Comparison of ENCODE assay signal across 10 cellular contexts in the genomic region with DNA sequence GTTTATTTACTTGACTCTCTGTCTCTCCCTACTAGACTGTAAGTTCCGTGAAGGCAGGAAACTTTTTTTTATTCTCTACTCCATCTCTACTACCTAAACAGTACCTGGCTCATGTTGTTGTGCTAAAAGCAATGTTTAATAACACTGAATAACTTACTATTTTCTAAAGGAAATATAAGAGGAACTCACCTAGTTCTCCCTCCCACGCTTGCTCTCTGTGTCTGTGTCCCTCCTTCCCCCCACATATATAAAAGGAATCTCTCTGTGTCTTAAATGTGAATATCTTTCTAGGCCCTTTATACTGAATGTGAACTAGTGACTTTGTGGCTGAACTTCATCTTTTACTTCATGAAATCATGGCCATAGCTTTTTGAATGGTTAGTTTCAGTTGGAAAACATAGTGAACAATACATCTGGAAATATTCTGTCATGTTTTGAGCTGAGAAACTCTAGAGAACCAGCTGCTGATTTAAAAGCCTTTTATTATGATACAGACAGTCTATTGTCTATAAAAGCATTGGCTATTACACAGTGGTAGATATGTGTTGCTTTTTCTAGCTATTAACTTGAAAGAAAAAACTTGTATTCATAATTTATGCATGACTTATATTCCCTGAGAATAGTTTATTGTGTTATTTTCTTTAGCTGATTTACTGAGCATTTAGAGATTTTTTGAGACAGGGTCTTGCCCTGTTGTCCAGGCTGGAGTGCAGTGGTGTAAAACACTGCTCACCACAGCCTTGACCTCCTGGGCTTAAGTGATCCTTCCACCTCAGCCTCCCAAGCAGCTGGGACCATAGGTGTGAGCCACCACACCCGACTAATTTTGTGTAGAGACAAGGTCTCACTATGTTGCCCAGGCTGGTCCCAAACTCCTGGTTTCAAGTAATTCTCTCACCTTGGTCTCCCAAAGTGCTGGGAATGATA. TPM values are rescaled to one million over a fixed set of nuclear protein-coding genes. Genes with fewer than 3 reads are reported as not detected.
A peak's percentile ranks its signal among the peaks of the same experiment; 100 is the strongest.
DNase-seq lines count a peak whose midpoint lies in the region; ATAC-seq and TF ChIP-seq lines count a peak whose summit lies in the region.
"Had no signal": no experiment of that assay in that cellular context is flagged by ENCODE, and none has a peak within 500 bp of the region (broad histone marks: within the 10 kb centered on the region; RNA-seq: fewer than 3 reads in every experiment).

No MANE protein-coding gene starts in this region.

- H3K36me3 Mint-ChIP-seq in H9 (ENCODE audit: insufficient read depth in 1 of 3, low read depth in 3 of 3), result peaks cover 14 to 41% (median 40%) of the 10 kb centered on the region in 3 experiments; a peak in 6 of 7 replicates
- peaks cover 0 to 17% (median 12%) of the 10 kb centered on the region in 5 donors for H3K36me3 Mint-ChIP-seq in naive thymus-derived CD4-positive, alpha-beta T cell

- no peaks in the 10 kb centered on the region for H3K4me1 ChIP-seq in H9 (ENCODE audit: insufficient read depth, low read length)
- H3K4me1 ChIP-seq in ascending aorta, result peaks cover 10 to 39% of the 10 kb centered on the region in 2 donors
- peaks cover 0 to 2% of the 10 kb centered on the region in 2 donors for H3K4me1 ChIP-seq in mucosa of rectum (ENCODE audit: control insufficient read depth in 2 of 2, insufficient read depth in 2 of 2, low read length in 2 of 2)
- peaks cover 29% of the 10 kb centered on the region for H3K4me1 ChIP-seq in testis
- no peaks in the 10 kb centered on the region for H3K4me1 ChIP-seq in naive thymus-derived CD4-positive, alpha-beta T cell (ENCODE audit: control insufficient read depth in 2 of 2, insufficient read depth in 2 of 2, low read length in 2 of 2)

- H3K79me2 ChIP-seq in H9 (ENCODE audit: insufficient read depth, low read length), result peaks cover 4% of the 10 kb centered on the region; the same call in 1 of the 2 replicates

- no peaks in the 10 kb centered on the region for H3K79me1 ChIP-seq in H9 (ENCODE audit: insufficient read depth, low read depth, low read length, poor library complexity, severe bottlenecking)

- H3K9ac ChIP-seq in H9 (ENCODE audit: extremely low read depth, insufficient read length, low read length) (no peak overlapping the region), mucosa of rectum (ENCODE audit: low read depth in 1 of 2, low read length in 2 of 2) (no peak overlapping the region)

- H3K56ac ChIP-seq in H9 (ENCODE audit: insufficient read length, low read depth, low read length), result no peak overlapping the region

- TF ChIP-seq CTCF in H9 (conservative IDR thresholded peaks at IDR 0.05), result no peak
- TF ChIP-seq CTCF in ascending aorta (IDR thresholded peaks at IDR 0.05), result no peak
- TF ChIP-seq CTCF in testis (IDR thresholded peaks at IDR 0.05), result no peak

- H3K4me3 Mint-ChIP-seq in H9, result no peak overlapping the region
- no peak overlapping the region for H3K4me3 Mint-ChIP-seq in naive thymus-derived CD4-positive, alpha-beta T cell
- H3K4me3 Mint-ChIP-seq: T-helper 1 cell treated with Interleukin-12 subunit alpha and Interleukin-12 subunit beta and Interleukin-4 antibody, amounts not matched to agents 30 μg/mL and 1 μg/mL, for 36 hours had no signal

- CTCF ChIA-PET in naive thymus-derived CD4-positive, alpha-beta T cell (lab: Charles Lee), result interaction anchor here (0.8 to 1.8 kb wide), 4 partner anchors 40 to 154 kb away, joined by 3 to 5 read pairs (median 4); no protein-coding TSS in a partner anchor

- no peak overlapping the region for H2BK20ac ChIP-seq in H9 (ENCODE audit: low read depth, low read length, poor library complexity, severe bottlenecking)

- H3T11ph ChIP-seq in H9 (ENCODE audit: low read length), result no peak overlapping the region

- H3K9me3 Mint-ChIP-seq in H9, result no peaks in the 10 kb centered on the region
- H3K9me3 Mint-ChIP-seq in naive thymus-derived CD4-positive, alpha-beta T cell, result no peaks in the 10 kb centered on the region
- H3K9me3 Mint-ChIP-seq: T-helper 1 cell treated with Interleukin-12 subunit alpha and Interleukin-12 subunit beta and Interleukin-4 antibody, amounts not matched to agents 30 μg/mL and 1 μg/mL, for 36 hours had no signal

- H3K4me3 ChIP-seq in ascending aorta (no peak overlapping the region), mucosa of rectum (ENCODE audit: low read length in 2 of 2) (no peak overlapping the region), testis (no peak overlapping the region)
- no peak overlapping the region for H3K4me3 ChIP-seq in naive thymus-derived CD4-positive, alpha-beta T cell (ENCODE audit: low read length)

- H3K27ac ChIP-seq in H9 (ENCODE audit: insufficient read length, low read depth, low read length) (no peak overlapping the region), ascending aorta (peak overlapping the region; percentile 82 to 85), mucosa of rectum (ENCODE audit: low read depth in 2 of 2, low read length in 2 of 2) (peak overlapping the region; percentile 26 to 39), testis (peak overlapping the region; percentile 59)
- no peak overlapping the region for H3K27ac ChIP-seq in naive thymus-derived CD4-positive, alpha-beta T cell (ENCODE audit: low read depth, low read length)

- H3K14ac ChIP-seq in H9 (ENCODE audit: insufficient read depth, low read length), result no peak overlapping the region

- H2AK5ac ChIP-seq in H9 (ENCODE audit: insufficient read length, low read length), result no peak overlapping the region

- no peak overlapping the region for H2AFZ ChIP-seq in H9 (ENCODE audit: low read length)

- no peak overlapping the region for H2BK15ac ChIP-seq in H9 (ENCODE audit: low read depth, low read length)

- H3K27me3 ChIP-seq in H9 (ENCODE audit: insufficient read depth, low read length) (no peaks in the 10 kb centered on the region), ascending aorta (no peaks in the 10 kb centered on the region), mucosa of rectum (ENCODE audit: control insufficient read depth in 2 of 2, insufficient read depth in 2 of 2, low read length in 2 of 2) (no peaks in the 10 kb centered on the region), testis (no peaks in the 10 kb centered on the region)
- H3K27me3 ChIP-seq in naive thymus-derived CD4-positive, alpha-beta T cell (ENCODE audit: control insufficient read depth in 2 of 2, insufficient read depth in 2 of 2, low read length in 2 of 2), result no peaks in the 10 kb centered on the region

- no peak for ATAC-seq in naive thymus-derived CD4-positive, alpha-beta T cell
- no peak for ATAC-seq in HG03175 (IDR thresholded peaks at IDR 0.05; ENCODE audit: unreplicated experiment)

- H4K20me1 ChIP-seq in H9 (ENCODE audit: control insufficient read depth, insufficient read depth, insufficient read length), result no peaks in the 10 kb centered on the region

- DNase-seq in H9, result no peak
- DNase-seq in ascending aorta (ENCODE audit: low spot score in 2 of 2), result no peak
- no peak for DNase-seq in testis
- no peak for DNase-seq in naive thymus-derived CD4-positive, alpha-beta T cell
- no peak for DNase-seq in DMS153 (lab: John Stamatoyannopoulos, UW)
- DNase-seq: DMS79, NCI-H1694 had no signal

- H4K91ac ChIP-seq in H9 (ENCODE audit: insufficient read length, low read depth, low read length), result no peak overlapping the region

- H3K9me3 ChIP-seq in H9 (ENCODE audit: control insufficient read depth, low read depth, low read length) (no peaks in the 10 kb centered on the region), ascending aorta (no peaks in the 10 kb centered on the region), mucosa of rectum (ENCODE audit: control insufficient read depth in 2 of 2, low read length in 2 of 2) (no peaks in the 10 kb centered on the region), testis (no peaks in the 10 kb centered on the region)
- no peaks in the 10 kb centered on the region for H3K9me3 ChIP-seq in naive thymus-derived CD4-positive, alpha-beta T cell (ENCODE audit: control insufficient read depth in 2 of 3, low read length in 3 of 3)

- H2BK120ac ChIP-seq in H9 (ENCODE audit: low read depth, low read length, poor library complexity, severe bottlenecking), result no peak overlapping the region

- no CpG with 5 or more reads among the region's 3 CpGs for WGBS in H9 (ENCODE audit: extremely low coverage, insufficient read length, low lambda C conversion rate)
- 44 to 67% methylated on average over 3 of the region's 3 CpGs for WGBS in testis, 2 donors

- no peaks in the 10 kb centered on the region for H3K23me2 ChIP-seq in H9 (ENCODE audit: insufficient read length, low read depth, low read length, poor library complexity, severe bottlenecking)

- no peak overlapping the region for H3K18ac ChIP-seq in H9 (ENCODE audit: insufficient read length, low read depth, low read length)

- H4K8ac ChIP-seq in H9 (replicated peaks; ENCODE audit: insufficient read length, low read depth, low read length), result no peak overlapping the region

- no peak overlapping the region for H3K4me2 ChIP-seq in H9 (ENCODE audit: insufficient read depth, insufficient read length, low read length)

- H3K36me3 ChIP-seq in ascending aorta (peaks cover 12 to 34% of the 10 kb centered on the region in 2 donors), mucosa of rectum (ENCODE audit: control insufficient read depth in 2 of 2, insufficient read depth in 2 of 2, low read length in 2 of 2) (peaks cover 0 to 2% of the 10 kb centered on the region in 2 donors), testis (ENCODE audit: low read depth, missing control alignments) (no peaks in the 10 kb centered on the region)
- H3K36me3 ChIP-seq in naive thymus-derived CD4-positive, alpha-beta T cell (ENCODE audit: control insufficient read depth in 2 of 3, insufficient read depth in 3 of 3, low read length in 3 of 3), result no peaks in the 10 kb centered on the region

- no peaks in the 10 kb centered on the region for H3K27me3 Mint-ChIP-seq in H9 (ENCODE audit: low read depth)
- no peaks in the 10 kb centered on the region for H3K27me3 Mint-ChIP-seq in naive thymus-derived CD4-positive, alpha-beta T cell

- intact Hi-C loops in ascending aorta (cut with DNase I), result no loop called here
- intact Hi-C loops in testis (cut with DNase I; ENCODE audit: low total_unique reads), result no loop called here
- intact Hi-C loops in naive thymus-derived CD4-positive, alpha-beta T cell (cut with micrococcal nuclease), result no loop called here

- H2BK12ac ChIP-seq in H9 (ENCODE audit: insufficient read length, low read depth, low read length), result no peak overlapping the region

- no peak overlapping the region for H3K4ac ChIP-seq in H9 (ENCODE audit: low read depth, low read length)

- no peak for TF ChIP-seq POLR2A in testis (IDR thresholded peaks at IDR 0.05)

- POLR2A ChIA-PET in naive thymus-derived CD4-positive, alpha-beta T cell (lab: Charles Lee), result no interaction called here

- no peak overlapping the region for H4K5ac ChIP-seq in H9 (ENCODE audit: insufficient read length, low read depth, low read length)

- H3K23ac ChIP-seq in H9 (ENCODE audit: insufficient read length, low read depth, low read length), result no peak overlapping the region

- peaks cover 12 to 24% of the 10 kb centered on the region in 2 experiments for H3K4me1 Mint-ChIP-seq in H9
- H3K4me1 Mint-ChIP-seq in naive thymus-derived CD4-positive, alpha-beta T cell, result peaks cover 2 to 15% (median 11%) of the 10 kb centered on the region in 7 donors

- H2BK5ac ChIP-seq in H9 (ENCODE audit: insufficient read length, low read length), result no peak overlapping the region

- peak overlapping the region in 2 of 3 experiments; percentile 87 to 89; a peak in 4 of 7 replicates for H3K27ac Mint-ChIP-seq in H9
- H3K27ac Mint-ChIP-seq in naive thymus-derived CD4-positive, alpha-beta T cell, result peak overlapping the region in 1 of 9 donors; percentile 10
- H3K27ac Mint-ChIP-seq: T-helper 1 cell treated with Interleukin-12 subunit alpha and Interleukin-12 subunit beta and Interleukin-4 antibody, amounts not matched to agents 30 μg/mL and 1 μg/mL, for 36 hours had no signal

RNA-seq across cellular contexts. Expression of gene VCL, which starts 42.5 kb away (rescaled TPM):
- total RNA-seq in H9 (2021), result 291 and 296 TPM in 2 replicates
- 333 TPM for total RNA-seq in ascending aorta
- total RNA-seq in testis, result 100 to 1,000 TPM; 267 to 272 TPM
- 106 TPM for polyA plus RNA-seq in testis (ENCODE audit: insufficient read depth, low read depth, low replicate concordance)
- total RNA-seq in naive thymus-derived CD4-positive, alpha-beta T cell, result 10 to 100 TPM in 4 of 5 experiments, 1 to 10 TPM in 1; 9.0 to 67.7 (median 21.6) TPM
- polyA plus RNA-seq in naive thymus-derived CD4-positive, alpha-beta T cell, result 10 to 100 TPM; 12.5 to 16.5 TPM

Comparison
In these comparisons a context has a peak if more than half of its experiments do, and no peak if none do; other contexts are left out.
1. H3K27ac ChIP-seq: peak in ascending aorta (2 of 2), mucosa of rectum (2 of 2) and testis (2 of 2); none in H9 (single experiment) and naive thymus-derived CD4-positive, alpha-beta T cell (single experiment).